ENCODE assay signal across 18 cellular contexts in genomic region chrX:7191681-7192110, GRCh38. TPM values are rescaled to one million over a fixed set of nuclear protein-coding genes. Genes with fewer than 3 reads are reported as not detected.
DNase-seq lines count a peak whose midpoint lies in the region; ATAC-seq, FAIRE-seq and TF ChIP-seq lines count a peak whose summit lies in the region.
"Had no signal": no experiment of that assay in that cellular context is flagged by ENCODE, and none has a peak within 500 bp of the region (broad histone marks: within the 10 kb centered on the region; RNA-seq: fewer than 3 reads in every experiment).

No MANE protein-coding gene starts in this region.

- H3K27ac ChIP-seq in HepG2 (ENCODE audit: extremely low read length, insufficient read depth, low read length): no peak overlapping the region
- no peak overlapping the region for H3K27ac ChIP-seq in right lobe of liver
- H3K27ac ChIP-seq: parathyroid adenoma, SJSA1 had no signal

- H3K4me3 ChIP-seq in HepG2 (replicated peaks in 1 of 3; ENCODE audit: insufficient read depth in 1 of 3, low read depth in 2 of 3, low read length in 3 of 3) (no peak overlapping the region), right lobe of liver (no peak overlapping the region)
- H3K4me3 ChIP-seq: lung, SJSA1 had no signal

- no peaks in the 10 kb centered on the region for H3K27me3 Mint-ChIP-seq in endothelial cell (ENCODE audit: unreplicated experiment)
- no peaks in the 10 kb centered on the region for H3K27me3 Mint-ChIP-seq in mesothelial cell of epicardium (ENCODE audit: low read depth)
- H3K27me3 Mint-ChIP-seq: activated CD4-positive, alpha-beta T cell treated with anti-CD3 and anti-CD28 coated beads, Interleukin-2, amount 10 ng/mL, durations not matched to agents 7 days and 5 days; stimulated activated naive CD8-positive, alpha-beta T cell treated with anti-CD3 and anti-CD28 coated beads, Interleukin-15, amount 100 ng/mL, for 72 hours had no signal

- 86% methylated on average over 1 of the region's 2 CpGs for WGBS in HepG2 (ENCODE audit: low lambda C conversion rate)
- WGBS in right lobe of liver (ENCODE audit: insufficient coverage, low coverage, low lambda C conversion rate, missing lambda C conversion rate): no CpG with 5 or more reads among the region's 2 CpGs

- FAIRE-seq in HepG2 (lab: Jason Lieb, UNC): no peak

- TF ChIP-seq CTCF in HepG2 (CRISPR knock-in tag; IDR thresholded peaks at IDR 0.05) (peak; percentile 39), right lobe of liver (IDR thresholded peaks at IDR 0.05) (peak in 2 of 4 donors; percentile 5), endothelial cell (IDR thresholded peaks at IDR 0.05; ENCODE audit: unreplicated experiment) (no peak), mesothelial cell of epicardium (IDR thresholded peaks at IDR 0.05; ENCODE audit: unreplicated experiment) (no peak)

- H3K9me3 ChIP-seq in HepG2 (ENCODE audit: low read length): no peaks in the 10 kb centered on the region
- H3K9me3 ChIP-seq in right lobe of liver: no peaks in the 10 kb centered on the region
- H3K9me3 ChIP-seq: BE2C, SJSA1 had no signal

- H3K4me3 Mint-ChIP-seq in endothelial cell (ENCODE audit: unreplicated experiment): no peak overlapping the region
- H3K4me3 Mint-ChIP-seq in mesothelial cell of epicardium: no peak overlapping the region
- H3K4me3 Mint-ChIP-seq: activated CD4-positive, alpha-beta T cell treated with anti-CD3 and anti-CD28 coated beads, Interleukin-2, amount 10 ng/mL, durations not matched to agents 7 days and 5 days; stimulated activated naive CD8-positive, alpha-beta T cell treated with anti-CD3 and anti-CD28 coated beads, Interleukin-15, amount 100 ng/mL, for 72 hours had no signal

- no TSS peak for BruUV-seq in HepG2 (replicated peaks; lab: Mats Ljungman, UMichigan)

- no peaks in the 10 kb centered on the region for H3K36me3 Mint-ChIP-seq in endothelial cell (ENCODE audit: low read depth, unreplicated experiment)
- no peaks in the 10 kb centered on the region for H3K36me3 Mint-ChIP-seq in mesothelial cell of epicardium

- ATAC-seq in HepG2 (peak; percentile 90), right lobe of liver (no peak)
- ATAC-seq: stimulated activated naive CD8-positive, alpha-beta T cell treated with anti-CD3 and anti-CD28 coated beads, Interleukin-15, amount 100 ng/mL, for 72 hours had no signal

- POLR2A ChIA-PET in HepG2 (lab: Yijun Ruan, JAX): no interaction called here

- H3K36me3 ChIP-seq in HepG2 (replicated peaks in 1 of 2; ENCODE audit: control insufficient read depth in 1 of 2, insufficient read depth in 2 of 2, low read length in 2 of 2) (no peaks in the 10 kb centered on the region; a peak in 1 of 5 replicates), right lobe of liver (peaks cover 0 to 1% (median 0%) of the 10 kb centered on the region in 4 donors)
- H3K36me3 ChIP-seq: BE2C, SJSA1 had no signal

- no peaks in the 10 kb centered on the region for H3K4me1 Mint-ChIP-seq in endothelial cell (ENCODE audit: unreplicated experiment)
- H3K4me1 Mint-ChIP-seq in mesothelial cell of epicardium: no peaks in the 10 kb centered on the region
- H3K4me1 Mint-ChIP-seq: activated CD4-positive, alpha-beta T cell treated with anti-CD3 and anti-CD28 coated beads, Interleukin-2, amount 10 ng/mL, durations not matched to agents 7 days and 5 days; stimulated activated naive CD8-positive, alpha-beta T cell treated with anti-CD3 and anti-CD28 coated beads, Interleukin-15, amount 100 ng/mL, for 72 hours had no signal

- H3K4me2 ChIP-seq in HepG2 (ENCODE audit: low read depth, low read length): no peak overlapping the region

- TF ChIP-seq POLR2A in HepG2 (IDR thresholded peaks at IDR 0.05; ENCODE audit: insufficient read depth in 1 of 2, low read depth in 2 of 2, low read length in 2 of 2): no peak
- TF ChIP-seq POLR2A in right lobe of liver (IDR thresholded peaks at IDR 0.05): no peak

- H3K27ac Mint-ChIP-seq in endothelial cell (ENCODE audit: unreplicated experiment) (no peak overlapping the region), mesothelial cell of epicardium (no peak overlapping the region)
- H3K27ac Mint-ChIP-seq: activated CD4-positive, alpha-beta T cell treated with anti-CD3 and anti-CD28 coated beads, Interleukin-2, amount 10 ng/mL, durations not matched to agents 7 days and 5 days; stimulated activated naive CD8-positive, alpha-beta T cell treated with anti-CD3 and anti-CD28 coated beads, Interleukin-15, amount 100 ng/mL, for 72 hours had no signal

- no peaks in the 10 kb centered on the region for H3K27me3 ChIP-seq in HepG2 (ENCODE audit: control insufficient read depth in 1 of 2, insufficient read depth in 2 of 2, low read length in 2 of 2)
- H3K27me3 ChIP-seq in right lobe of liver: no peaks in the 10 kb centered on the region
- H3K27me3 ChIP-seq: BE2C, SJSA1 had no signal

- in situ Hi-C loops in HepG2 (cut with HindIII; ENCODE audit: extremely low pct_ligation_motif_present, low pct_unique_long_range_greater_than_20kb): no loop called here

- no peaks in the 10 kb centered on the region for H3K79me2 ChIP-seq in HepG2 (ENCODE audit: insufficient read depth, low read length)
- H3K79me2 ChIP-seq: parathyroid adenoma had no signal

- no peaks in the 10 kb centered on the region for H4K20me1 ChIP-seq in HepG2 (ENCODE audit: insufficient read depth, low read length)

- H2AFZ ChIP-seq in HepG2 (ENCODE audit: low read length): no peak overlapping the region
- H2AFZ ChIP-seq: parathyroid adenoma had no signal

- intact Hi-C loops in HepG2 (cut with micrococcal nuclease; ENCODE audit: unreplicated experiment): no loop called here
- intact Hi-C loops in right lobe of liver (cut with DNase I): no loop called here

- CTCF ChIA-PET in HepG2 (lab: Yijun Ruan, JAX; ENCODE audit: low intra/inter-chr PET ratio, low total read pairs): interaction anchor here (1.0 kb wide), 1 partner anchor 734 kb away, joined by 3 read pairs; no protein-coding TSS in a partner anchor

- no peak for TF ChIP-seq RAD21 in HepG2 (CRISPR knock-in tag; IDR thresholded peaks at IDR 0.05)

- TF ChIP-seq EP300 in HepG2 (IDR thresholded peaks at IDR 0.05; ENCODE audit: low read depth in 2 of 2, low read length in 2 of 2) (no peak), HepG2 (CRISPR knock-in tag; IDR thresholded peaks at IDR 0.05; ENCODE audit: borderline replicate concordance) (no peak)

- H3K9me3 Mint-ChIP-seq in endothelial cell (ENCODE audit: unreplicated experiment) (no peaks in the 10 kb centered on the region), mesothelial cell of epicardium (peaks cover 5% of the 10 kb centered on the region)
- H3K9me3 Mint-ChIP-seq: activated CD4-positive, alpha-beta T cell treated with anti-CD3 and anti-CD28 coated beads, Interleukin-2, amount 10 ng/mL, durations not matched to agents 7 days and 5 days; stimulated activated naive CD8-positive, alpha-beta T cell treated with anti-CD3 and anti-CD28 coated beads, Interleukin-15, amount 100 ng/mL, for 72 hours had no signal

- no peaks in the 10 kb centered on the region for H3K4me1 ChIP-seq in HepG2 (ENCODE audit: insufficient read depth, low read length)
- H3K4me1 ChIP-seq in right lobe of liver: no peaks in the 10 kb centered on the region
- H3K4me1 ChIP-seq: BE2C, parathyroid adenoma, SJSA1 had no signal

- no peak overlapping the region for H3K9ac ChIP-seq in HepG2 (ENCODE audit: insufficient read depth, low read depth, low read length)
- H3K9ac ChIP-seq: parathyroid adenoma had no signal

- peak; percentile 5 for DNase-seq in HepG2 (ENCODE audit: low spot score)
- DNase-seq in right lobe of liver: no peak
- DNase-seq in NCI-H69 (lab: John Stamatoyannopoulos, UW): peak; percentile 51
- peak; percentile 4 for DNase-seq in endothelial cell (ENCODE audit: low spot score)
- DNase-seq in mesothelial cell of epicardium (ENCODE audit: low spot score in 2 of 2, unreplicated experiment in 2 of 2): no peak
- DNase-seq in NCI-H128 (lab: John Stamatoyannopoulos, UW; ENCODE audit: unreplicated experiment): no peak
- no peak for DNase-seq in activated CD4-positive, alpha-beta T cell treated with anti-CD3 and anti-CD28 coated beads, Interleukin-2, amount 50 U/mL, for 1 hour
- DNase-seq in GM19240 (ENCODE audit: insufficient read length, low spot score): no peak
- DNase-seq: activated CD4-positive, alpha-beta T cell treated with anti-CD3 and anti-CD28 coated beads, Interleukin-2, amount 10 ng/mL, durations not matched to agents 7 days and 5 days; activated naive CD4-positive, alpha-beta T cell; BE2C; cortex of kidney; NCI-H2171 treated with DMSO at 0.1 percent for 48 hours; stimulated activated CD4-positive, alpha-beta T cell treated with anti-CD3 and anti-CD28 coated beads, Interleukin-2, amount 100 ng/mL, for 24 hours; stimulated activated naive CD8-positive, alpha-beta T cell treated with anti-CD3 and anti-CD28 coated beads, Interleukin-15, amount 100 ng/mL, for 72 hours had no signal

RNA-seq across cellular contexts. Expression of gene PUDP, which starts 43.7 kb away (rescaled TPM):
- total RNA-seq in HepG2 (2016; rRNA removed; fragmentation: Illumina TruSeq; extraction: Trizol) (7.5 and 16.3 TPM in 2 replicates), right lobe of liver (10 to 100 TPM in 4 of 6 experiments, 1 to 10 TPM in 2; 8.8 to 18.4 (median 11.8) TPM), endothelial cell (ENCODE audit: unreplicated experiment) (45.0 TPM), mesothelial cell of epicardium (41.4 to 45.6 TPM (median 44.5 TPM) in 3 replicates)
- 1.9 and 2.0 TPM in 2 replicates for total RNA-seq in HepG2 (2016; cell fraction: cytosol; rRNA removed; fragmentation: Illumina TruSeq; extraction: Trizol; ENCODE audit: low read depth)
- 7.1 and 17.4 TPM in 2 replicates for total RNA-seq in HepG2 (2016; cell fraction: insoluble cytoplasmic fraction; rRNA removed; fragmentation: Illumina TruSeq; extraction: Trizol)
- 8.8 and 9.0 TPM in 2 replicates for total RNA-seq in HepG2 (2016; cell fraction: membrane; rRNA removed; fragmentation: Illumina TruSeq; extraction: Trizol)
- total RNA-seq in HepG2 (2016; cell fraction: nucleus; rRNA removed; fragmentation: Illumina TruSeq; extraction: Trizol): 7.7 and 8.1 TPM in 2 replicates
- polyA plus RNA-seq in HepG2 (2011; rRNA removed): 17.7 and 23.5 TPM in 2 replicates
- 17.5 and 21.4 TPM in 2 replicates for polyA plus RNA-seq in HepG2 (2011; cell fraction: cytosol; rRNA removed)
- 5.4 and 6.3 TPM in 2 replicates for polyA plus RNA-seq in HepG2 (2011; cell fraction: nucleus; rRNA removed)
- polyA plus RNA-seq in HepG2 (2012): 17.4 and 19.4 TPM in 2 replicates
- 3.0 and 3.9 TPM in 2 replicates for polyA plus RNA-seq in HepG2 (2016; cell fraction: cytosol; fragmentation: Illumina TruSeq; extraction: Trizol; ENCODE audit: low read depth)
- polyA plus RNA-seq in HepG2 (2016; cell fraction: insoluble cytoplasmic fraction; fragmentation: Illumina TruSeq; extraction: Trizol; ENCODE audit: low read depth): 32.6 and 35.0 TPM in 2 replicates
- polyA plus RNA-seq in HepG2 (2016; cell fraction: membrane; fragmentation: Illumina TruSeq; extraction: Trizol; ENCODE audit: low read depth): 10.4 and 10.6 TPM in 2 replicates
- 11.5 and 12.1 TPM in 2 replicates for polyA plus RNA-seq in HepG2 (2016; cell fraction: nucleus; fragmentation: Illumina TruSeq; extraction: Trizol; ENCODE audit: insufficient read depth, low read depth)
- 18.1 and 31.8 TPM in 2 replicates for polyA minus RNA-seq in HepG2 (2011; rRNA and poly(A)+ RNA removed; ENCODE audit: low replicate concordance)
- polyA minus RNA-seq in HepG2 (2011; cell fraction: cytosol; rRNA and poly(A)+ RNA removed): 10.1 and 12.8 TPM in 2 replicates
- polyA minus RNA-seq in HepG2 (2011; cell fraction: nucleus; rRNA and poly(A)+ RNA removed): 14.5 and 17.7 TPM in 2 replicates

RNA-seq across cellular contexts. Expression of gene STS, which starts 44.2 kb away (rescaled TPM):
- 1.5 and 2.0 TPM in 2 replicates for total RNA-seq in HepG2 (2016; rRNA removed; fragmentation: Illumina TruSeq; extraction: Trizol)
- total RNA-seq in HepG2 (2016; cell fraction: cytosol; rRNA removed; fragmentation: Illumina TruSeq; extraction: Trizol; ENCODE audit: low read depth): 0.40 and 0.53 TPM in 2 replicates
- 1.6 and 2.1 TPM in 2 replicates for total RNA-seq in HepG2 (2016; cell fraction: insoluble cytoplasmic fraction; rRNA removed; fragmentation: Illumina TruSeq; extraction: Trizol)
- 1.9 TPM in 2 replicates for total RNA-seq in HepG2 (2016; cell fraction: membrane; rRNA removed; fragmentation: Illumina TruSeq; extraction: Trizol)
- total RNA-seq in HepG2 (2016; cell fraction: nucleus; rRNA removed; fragmentation: Illumina TruSeq; extraction: Trizol): 1.4 and 1.7 TPM in 2 replicates
- 0.87 and 0.88 TPM in 2 replicates for polyA plus RNA-seq in HepG2 (2011; rRNA removed)
- 0.60 and 0.95 TPM in 2 replicates for polyA plus RNA-seq in HepG2 (2011; cell fraction: cytosol; rRNA removed)
- polyA plus RNA-seq in HepG2 (2011; cell fraction: nucleus; rRNA removed): 0.32 and 0.54 TPM in 2 replicates
- polyA plus RNA-seq in HepG2 (2012): 1.0 and 1.2 TPM in 2 replicates
- polyA plus RNA-seq in HepG2 (2016; cell fraction: cytosol; fragmentation: Illumina TruSeq; extraction: Trizol; ENCODE audit: low read depth): 0.45 and 0.62 TPM in 2 replicates
- 2.5 TPM in 2 replicates for polyA plus RNA-seq in HepG2 (2016; cell fraction: insoluble cytoplasmic fraction; fragmentation: Illumina TruSeq; extraction: Trizol; ENCODE audit: low read depth)
- polyA plus RNA-seq in HepG2 (2016; cell fraction: membrane; fragmentation: Illumina TruSeq; extraction: Trizol; ENCODE audit: low read depth): 1.7 and 2.0 TPM in 2 replicates
- polyA plus RNA-seq in HepG2 (2016; cell fraction: nucleus; fragmentation: Illumina TruSeq; extraction: Trizol; ENCODE audit: insufficient read depth, low read depth): 1.5 and 1.7 TPM in 2 replicates
- 2.4 and 36.0 TPM in 2 replicates for polyA minus RNA-seq in HepG2 (2011; rRNA and poly(A)+ RNA removed; ENCODE audit: low replicate concordance)
- 1.2 and 2.6 TPM in 2 replicates for polyA minus RNA-seq in HepG2 (2011; cell fraction: cytosol; rRNA and poly(A)+ RNA removed)
- polyA minus RNA-seq in HepG2 (2011; cell fraction: nucleus; rRNA and poly(A)+ RNA removed): 1.0 and 2.4 TPM in 2 replicates
- 10 to 100 TPM in 4 of 6 experiments, 1 to 10 TPM in 2; 4.7 to 12.8 (median 10.7) TPM for total RNA-seq in right lobe of liver
- 7.2 TPM for total RNA-seq in endothelial cell (ENCODE audit: unreplicated experiment)
- total RNA-seq in mesothelial cell of epicardium: 4.2 to 4.5 TPM (median 4.4 TPM) in 3 replicates

Comparison
In these comparisons a context has a peak if more than half of its experiments do, and no peak if none do; other contexts are left out.
1. DNase-seq: peak in HepG2 (single experiment), NCI-H69 (single experiment) and endothelial cell (single experiment); none in right lobe of liver (0 of 3), mesothelial cell of epicardium (0 of 2), NCI-H128 (single experiment), activated CD4-positive, alpha-beta T cell treated with anti-CD3 and anti-CD28 coated beads, Interleukin-2, amount 50 U/mL, for 1 hour (single experiment) and GM19240 (single experiment).